ENCODE assay signal across 8 cellular contexts in genomic region chr3:43173949-43174348, GRCh38.
"Had no signal": no experiment of that assay in that cellular context is flagged by ENCODE, and none has a peak within 500 bp of the region (broad histone marks: within the 10 kb centered on the region; RNA-seq: fewer than 3 reads in every experiment).

No MANE protein-coding gene starts in this region.

- DNase-seq: GOT3, H7, HFFc6, Karpas-422, KBM-7 had no signal

- H3K36me3 ChIP-seq: HAP-1 had no signal

- H3K27ac ChIP-seq: KMS-11 had no signal

- H3K9me3 ChIP-seq: HAP-1 had no signal

- H3K4me1 ChIP-seq: HAP-1 had no signal

- H3K4me2 ChIP-seq: KMS-11 had no signal

- FAIRE-seq: HTR-8/SVneo had no signal

- H3K9ac ChIP-seq: KMS-11 had no signal

- H3K4me3 ChIP-seq: HAP-1 had no signal
